Comparison of ENCODE assay signal across 19 cellular contexts in the genomic region with DNA sequence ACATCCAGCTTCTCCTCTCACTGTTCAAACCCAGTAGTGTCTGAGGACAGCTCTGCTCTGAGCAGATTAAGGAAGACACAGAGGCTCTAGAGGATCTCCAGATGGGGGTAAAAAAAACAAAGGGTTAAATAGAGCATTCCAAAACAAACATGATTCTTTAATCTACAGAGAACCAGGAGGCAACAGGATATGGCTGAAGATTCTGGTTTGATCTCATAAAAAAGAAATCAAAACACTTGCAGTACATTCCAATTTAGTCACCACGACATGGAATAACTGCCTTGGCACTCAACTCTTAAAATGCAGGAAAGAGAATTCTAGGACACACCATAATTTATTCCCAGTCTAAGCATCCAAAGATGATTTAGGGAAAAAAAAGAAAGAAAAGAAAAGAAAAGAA. TPM values are rescaled to one million over a fixed set of nuclear protein-coding genes. Genes with fewer than 3 reads are reported as not detected.
DNase-seq lines count a peak whose midpoint lies in the region; ATAC-seq and TF ChIP-seq lines count a peak whose summit lies in the region.
"Had no signal": no experiment of that assay in that cellular context is flagged by ENCODE, and none has a peak within 500 bp of the region (broad histone marks: within the 10 kb centered on the region; RNA-seq: fewer than 3 reads in every experiment).

No MANE protein-coding gene starts in this region.

- ATAC-seq in HG03442 (IDR thresholded peaks at IDR 0.05; ENCODE audit: unreplicated experiment) (no peak), Right ventricle myocardium superior (ENCODE audit: poor library complexity) (no peak)
- ATAC-seq: gastrocnemius medialis had no signal

- in situ Hi-C loops in Caki2 (cut with HindIII; ENCODE audit: low pct_unique_long_range_greater_than_20kb, low sequenced_read_pairs): no loop called here

- no peak for TF ChIP-seq CTCF in coronary artery (IDR thresholded peaks at IDR 0.05)

- no peak overlapping the region for H3K4me3 ChIP-seq in coronary artery
- H3K4me3 ChIP-seq in skeletal muscle cell (ENCODE audit: low read depth, low read length): no peak overlapping the region
- H3K4me3 ChIP-seq: gastrocnemius medialis, testis had no signal

- intact Hi-C loops in Right ventricle myocardium superior (cut with DNase I): no loop called here

- peak; percentile 35 for DNase-seq in Caki2 (ENCODE audit: low read depth)
- DNase-seq in LHCN-M2 (ENCODE audit: low read depth): peak; percentile 70
- DNase-seq in coronary artery (ENCODE audit: low spot score): no peak
- DNase-seq in skeletal muscle cell (ENCODE audit: low read depth): peak; percentile 32
- no peak for DNase-seq in Right ventricle myocardium superior
- no peak for DNase-seq in NCI-H69 (lab: John Stamatoyannopoulos, UW)
- DNase-seq in T-helper 1 cell: no peak
- DNase-seq: activated CD4-positive, CD25-positive, alpha-beta regulatory T cell; activated naive CD4-positive, alpha-beta T cell treated with Interleukin-2 at 50 U/mL for 16 hours; CD4-positive, CD25-positive, alpha-beta regulatory T cell; gastrocnemius medialis; lower lobe of right lung; NCI-H2107; NCI-H748 treated with DMSO at 0.1 percent for 48 hours; stimulated activated CD4-positive, alpha-beta T cell treated with anti-CD3 and anti-CD28 coated beads, Interleukin-4, amount 100 ng/mL, for 24 hours; testis had no signal

- peak overlapping the region; percentile 61 to 74 for H3K27ac ChIP-seq in coronary artery
- H3K27ac ChIP-seq: RWPE1, testis had no signal

RNA-seq across cellular contexts. Expression of gene TM4SF4, which starts 32.0 kb away (rescaled TPM):
- 10.9 TPM in 1 of 2 replicates, not detected in the other for total RNA-seq in Caki2 (2014; rRNA removed; shearing (Covaris generic); ENCODE audit: low replicate concordance)
- total RNA-seq in LHCN-M2 (2014; rRNA removed): 0.17 and 0.96 TPM in 2 replicates
- polyA plus RNA-seq in LHCN-M2 (2012): 0.28 TPM
- total RNA-seq in Right ventricle myocardium superior: not detected
- total RNA-seq: CD4-positive, CD25-positive, alpha-beta regulatory T cell; lower lobe of right lung had no signal
- polyA plus RNA-seq: CD4-positive, CD25-positive, alpha-beta regulatory T cell; neural cell had no signal

Comparison
In these comparisons a context has a peak if more than half of its experiments do, and no peak if none do; other contexts are left out.
1. DNase-seq: peak in Caki2 (single experiment), LHCN-M2 (single experiment) and skeletal muscle cell (single experiment); none in coronary artery (single experiment), Right ventricle myocardium superior (single experiment), NCI-H69 (single experiment) and T-helper 1 cell (0 of 5).